ENCODE assay signal across 33 cellular contexts in genomic region chr15:38283010-38283409, GRCh38.
"Had no signal": no experiment of that assay in that cellular context is flagged by ENCODE, and none has a peak within 500 bp of the region (broad histone marks: within the 10 kb centered on the region; RNA-seq: fewer than 3 reads in every experiment).

No MANE protein-coding gene starts in this region.

- DNase-seq: activated CD4-positive, alpha-beta memory T cell treated with anti-CD3 and anti-CD28 coated beads, Interleukin-2, amount 10 ng/mL, durations not matched to agents 7 days and 5 days; activated CD4-positive, alpha-beta T cell treated with anti-CD3 and anti-CD28 coated beads for 36 hours; activated CD4-positive, alpha-beta T cell treated with anti-CD3 and anti-CD28 coated beads, Interleukin-2, amount 50 U/mL, for 1 hour; activated CD4-positive, CD25-positive, alpha-beta regulatory T cell; activated gamma-delta T cell treated with Interleukin-2 at 50 U/mL for 16 hours; activated naive CD4-positive, alpha-beta T cell treated with anti-CD3 and anti-CD28 coated beads, Interleukin-2, amount 10 ng/mL, durations not matched to agents 7 days and 5 days; activated naive CD8-positive, alpha-beta T cell treated with anti-CD3 and anti-CD28 coated beads for 36 hours; activated T-cell treated with anti-CD3 and anti-CD28 coated beads for 4 hours; activated T-cell treated with anti-CD3 and anti-CD28 coated beads, Interleukin-2, amount 50 U/mL, for 48 hours; adrenal gland; anterior cingulate cortex; caudate nucleus; Karpas-422; MM.1S; NCI-H1092; NCI-H1417; NCI-H1930; NCI-H2171; NCI-H2227 treated with DMSO at 0.1 percent for 48 hours; NCI-H526; NCI-H774; NK-92 treated with Interleukin-12 subunit alpha and Interleukin-12 subunit beta, amount 100 ng/mL, for 24 hours; OCI-M1; Peyer's patch; Right ventricle myocardium superior; SW 1271 had no signal

- H3K9me3 ChIP-seq: adrenal gland, breast epithelium, Peyer's patch, SJSA1 had no signal

- H3K36me3 ChIP-seq: adrenal gland, breast epithelium, Peyer's patch had no signal

- H3K4me1 Mint-ChIP-seq: activated CD4-positive, alpha-beta memory T cell treated with anti-CD3 and anti-CD28 coated beads, Interleukin-2, amount 10 ng/mL, durations not matched to agents 7 days and 5 days; activated CD4-positive, alpha-beta T cell treated with anti-CD3 and anti-CD28 coated beads for 36 hours; activated naive CD4-positive, alpha-beta T cell treated with anti-CD3 and anti-CD28 coated beads, Interleukin-2, amount 10 ng/mL, durations not matched to agents 7 days and 5 days; activated T-helper 17 cell treated with anti-CD3 and anti-CD28 coated beads, Interleukin-2, amount 50 U/mL, for 72 hours had no signal

- H3K27me3 ChIP-seq: adrenal gland, breast epithelium, Peyer's patch, SJSA1 had no signal

- H3K27ac Mint-ChIP-seq: activated CD4-positive, alpha-beta memory T cell treated with anti-CD3 and anti-CD28 coated beads, Interleukin-2, amount 10 ng/mL, durations not matched to agents 7 days and 5 days; activated CD4-positive, alpha-beta T cell treated with anti-CD3 and anti-CD28 coated beads for 36 hours; activated naive CD4-positive, alpha-beta T cell treated with anti-CD3 and anti-CD28 coated beads, Interleukin-2, amount 10 ng/mL, durations not matched to agents 7 days and 5 days; activated naive CD8-positive, alpha-beta T cell treated with anti-CD3 and anti-CD28 coated beads for 36 hours; activated T-helper 17 cell treated with anti-CD3 and anti-CD28 coated beads, Interleukin-2, amount 50 U/mL, for 72 hours; T-helper 2 cell treated with Interferon-gamma antibody and Interleukin-4, amounts not matched to agents 5 μg/mL and 100 μg/mL, for 36 hours had no signal

- H3K4me3 ChIP-seq: adrenal gland, breast epithelium, Peyer's patch, SJSA1 had no signal

- H3K27ac ChIP-seq: adrenal gland, breast epithelium, Peyer's patch, RWPE1, SJSA1, VCaP had no signal

- H3K36me3 Mint-ChIP-seq: activated naive CD4-positive, alpha-beta T cell treated with anti-CD3 and anti-CD28 coated beads, Interleukin-2, amount 10 ng/mL, durations not matched to agents 7 days and 5 days; activated naive CD8-positive, alpha-beta T cell treated with anti-CD3 and anti-CD28 coated beads for 36 hours had no signal

- H3K4me3 Mint-ChIP-seq: activated CD4-positive, alpha-beta memory T cell treated with anti-CD3 and anti-CD28 coated beads, Interleukin-2, amount 10 ng/mL, durations not matched to agents 7 days and 5 days; activated CD4-positive, alpha-beta T cell treated with anti-CD3 and anti-CD28 coated beads for 36 hours; activated naive CD4-positive, alpha-beta T cell treated with anti-CD3 and anti-CD28 coated beads, Interleukin-2, amount 10 ng/mL, durations not matched to agents 7 days and 5 days; activated naive CD8-positive, alpha-beta T cell treated with anti-CD3 and anti-CD28 coated beads for 36 hours; activated T-helper 17 cell treated with anti-CD3 and anti-CD28 coated beads, Interleukin-2, amount 50 U/mL, for 72 hours; T-helper 2 cell treated with Interferon-gamma antibody and Interleukin-4, amounts not matched to agents 5 μg/mL and 100 μg/mL, for 36 hours had no signal

- H3K4me1 ChIP-seq: breast epithelium, Peyer's patch had no signal

- ATAC-seq: activated CD4-positive, alpha-beta T cell treated with anti-CD3 and anti-CD28 coated beads for 36 hours; activated T-helper 17 cell treated with anti-CD3 and anti-CD28 coated beads, Interleukin-2, amount 50 U/mL, for 72 hours; SK-N-SH treated with all-trans-retinoic acid at 6 μM for 48 hours had no signal

- H3K9me3 Mint-ChIP-seq: activated CD4-positive, alpha-beta memory T cell treated with anti-CD3 and anti-CD28 coated beads, Interleukin-2, amount 10 ng/mL, durations not matched to agents 7 days and 5 days; activated naive CD4-positive, alpha-beta T cell treated with anti-CD3 and anti-CD28 coated beads, Interleukin-2, amount 10 ng/mL, durations not matched to agents 7 days and 5 days; activated naive CD8-positive, alpha-beta T cell treated with anti-CD3 and anti-CD28 coated beads for 36 hours; activated T-helper 17 cell treated with anti-CD3 and anti-CD28 coated beads, Interleukin-2, amount 50 U/mL, for 72 hours; T-helper 2 cell treated with Interferon-gamma antibody and Interleukin-4, amounts not matched to agents 5 μg/mL and 100 μg/mL, for 36 hours had no signal
